ENCODE assay signal across 11 cellular contexts in genomic region chr12:49959570-49960473, GRCh38. TPM values are rescaled to one million over a fixed set of nuclear protein-coding genes. Genes with fewer than 3 reads are reported as not detected.
DNase-seq lines count a peak whose midpoint lies in the region; ATAC-seq, FAIRE-seq and TF ChIP-seq lines count a peak whose summit lies in the region.
"Had no signal": no experiment of that assay in that cellular context is flagged by ENCODE, and none has a peak within 500 bp of the region (broad histone marks: within the 10 kb centered on the region; RNA-seq: fewer than 3 reads in every experiment).

No MANE protein-coding gene starts in this region.

- H3K18ac ChIP-seq in H9 (ENCODE audit: insufficient read length, low read depth, low read length) = peak overlapping the region; percentile 35

- peak overlapping the region in 1 of 2 experiments; percentile 59; a peak in 3 of 6 replicates for H3K27ac ChIP-seq in A549
- H3K27ac ChIP-seq in H9 (ENCODE audit: insufficient read length, low read depth, low read length) = no peak overlapping the region
- H3K27ac ChIP-seq in HepG2 (ENCODE audit: extremely low read length, insufficient read depth, low read length) = no peak overlapping the region
- H3K27ac ChIP-seq: heart left ventricle had no signal

- BruUV-seq in HepG2 (replicated peaks; lab: Mats Ljungman, UMichigan) = no TSS peak

- H3K36me3 Mint-ChIP-seq in H9 (ENCODE audit: insufficient read depth in 1 of 3, low read depth in 3 of 3) = no peaks in the 10 kb centered on the region; a peak in 1 of 7 replicates
- peaks cover 8% of the 10 kb centered on the region for H3K36me3 Mint-ChIP-seq in activated T-helper 17 cell treated with anti-CD3 and anti-CD28 coated beads, Interleukin-2, amount 50 U/mL, for 72 hours (ENCODE audit: low read depth)

- H3K4me1 Mint-ChIP-seq in H9 = peaks cover 29 to 35% of the 10 kb centered on the region in 2 experiments
- peaks cover 8% of the 10 kb centered on the region for H3K4me1 Mint-ChIP-seq in activated T-helper 17 cell treated with anti-CD3 and anti-CD28 coated beads, Interleukin-2, amount 50 U/mL, for 72 hours

- H3K23me2 ChIP-seq in H9 (ENCODE audit: insufficient read length, low read depth, low read length, poor library complexity, severe bottlenecking) = peaks cover 5% of the 10 kb centered on the region

- TF ChIP-seq EP300 in A549 (IDR thresholded peaks at IDR 0.05) (no peak), HepG2 (IDR thresholded peaks at IDR 0.05; ENCODE audit: low read depth in 2 of 2, low read length in 2 of 2) (no peak), HepG2 (CRISPR knock-in tag; IDR thresholded peaks at IDR 0.05; ENCODE audit: borderline replicate concordance) (no peak)

- H3K27me3 ChIP-seq in H9 (ENCODE audit: insufficient read depth, low read length) (peaks cover 10% of the 10 kb centered on the region), HepG2 (ENCODE audit: control insufficient read depth in 1 of 2, insufficient read depth in 2 of 2, low read length in 2 of 2) (peaks cover 4 to 46% of the 10 kb centered on the region in 2 experiments)

- H3K9me3 ChIP-seq in A549 (no peaks in the 10 kb centered on the region), H9 (ENCODE audit: control insufficient read depth, low read depth, low read length) (no peaks in the 10 kb centered on the region), HepG2 (ENCODE audit: low read length) (no peaks in the 10 kb centered on the region)
- H3K9me3 ChIP-seq: heart left ventricle had no signal

- H2AK5ac ChIP-seq in H9 (ENCODE audit: insufficient read length, low read length) = no peak overlapping the region

- H2BK12ac ChIP-seq in H9 (ENCODE audit: insufficient read length, low read depth, low read length) = peak overlapping the region; percentile 63

- H3K79me2 ChIP-seq in H9 (ENCODE audit: insufficient read depth, low read length) = no peaks in the 10 kb centered on the region
- no peaks in the 10 kb centered on the region for H3K79me2 ChIP-seq in HepG2 (ENCODE audit: insufficient read depth, low read length)

- H2AFZ ChIP-seq in H9 (ENCODE audit: low read length) (no peak overlapping the region), HepG2 (ENCODE audit: low read length) (no peak overlapping the region)

- H4K91ac ChIP-seq in H9 (ENCODE audit: insufficient read length, low read depth, low read length) = no peak overlapping the region

- in situ Hi-C loops in HepG2 (cut with HindIII; ENCODE audit: extremely low pct_ligation_motif_present, low pct_unique_long_range_greater_than_20kb) = no loop called here

- no peak overlapping the region for H3T11ph ChIP-seq in H9 (ENCODE audit: low read length)

- H4K20me1 ChIP-seq in H9 (ENCODE audit: control insufficient read depth, insufficient read depth, insufficient read length) (no peaks in the 10 kb centered on the region), HepG2 (ENCODE audit: insufficient read depth, low read length) (no peaks in the 10 kb centered on the region)

- H3K56ac ChIP-seq in H9 (ENCODE audit: insufficient read length, low read depth, low read length) = no peak overlapping the region

- DNase-seq in A549 (ENCODE audit: low read depth in 1 of 2, low spot score in 1 of 2) = peak; percentile 54 to 64
- peak; percentile 86 for DNase-seq in H9
- DNase-seq in HepG2 (ENCODE audit: low spot score) = no peak
- no peak for DNase-seq in RKO (ENCODE audit: low spot score)
- DNase-seq in foreskin fibroblast = no peak
- DNase-seq: stimulated activated CD4-positive, alpha-beta T cell treated with anti-CD3 and anti-CD28 coated beads, Interleukin-2, amount 100 ng/mL, for 24 hours had no signal

- H2BK5ac ChIP-seq in H9 (ENCODE audit: insufficient read length, low read length) = no peak overlapping the region

- POLR2A ChIA-PET in A549 (lab: Yijun Ruan, JAX) (no interaction called here), HepG2 (lab: Yijun Ruan, JAX) (no interaction called here)

- no peaks in the 10 kb centered on the region for H3K79me1 ChIP-seq in H9 (ENCODE audit: insufficient read depth, low read depth, low read length, poor library complexity, severe bottlenecking)

- FAIRE-seq in A549 (lab: Jason Lieb, UNC) = no peak
- no peak for FAIRE-seq in HepG2 (lab: Jason Lieb, UNC)

- peak overlapping the region in 1 of 3 experiments; percentile 26; a peak in 1 of 7 replicates for H3K27ac Mint-ChIP-seq in H9
- no peak overlapping the region for H3K27ac Mint-ChIP-seq in activated T-helper 17 cell treated with anti-CD3 and anti-CD28 coated beads, Interleukin-2, amount 50 U/mL, for 72 hours

- H3K36me3 ChIP-seq in HepG2 (replicated peaks in 1 of 2; ENCODE audit: control insufficient read depth in 1 of 2, insufficient read depth in 2 of 2, low read length in 2 of 2) = no peaks in the 10 kb centered on the region
- H3K36me3 ChIP-seq: heart left ventricle had no signal

- H3K14ac ChIP-seq in H9 (ENCODE audit: insufficient read depth, low read length) = no peak overlapping the region

- H4K8ac ChIP-seq in H9 (replicated peaks; ENCODE audit: insufficient read length, low read depth, low read length) = no peak overlapping the region

- 44% methylated on average over 12 of the region's 12 CpGs for WGBS in A549 (ENCODE audit: missing lambda C conversion rate)
- WGBS in H9 (ENCODE audit: extremely low coverage, insufficient read length, low lambda C conversion rate) = no CpG with 5 or more reads among the region's 12 CpGs
- 5% methylated on average over 8 of the region's 12 CpGs for WGBS in HepG2 (ENCODE audit: low lambda C conversion rate)

- ATAC-seq in A549 = peak; percentile 9 to 52; a peak in 3 of 6 replicates
- ATAC-seq in activated T-helper 17 cell treated with anti-CD3 and anti-CD28 coated beads, Interleukin-2, amount 50 U/mL, for 72 hours (replicated peaks) = no peak
- no peak for ATAC-seq in HepG2
- ATAC-seq in GM18907 (IDR thresholded peaks at IDR 0.05; ENCODE audit: unreplicated experiment) = no peak
- no peak for ATAC-seq in HG03354 (IDR thresholded peaks at IDR 0.05; ENCODE audit: poor library complexity, severe bottlenecking, unreplicated experiment)
- ATAC-seq: heart left ventricle had no signal

- TF ChIP-seq RAD21 in A549 (conservative IDR thresholded peaks at IDR 0.05 in 1 of 2, IDR thresholded peaks at IDR 0.05 in 1 of 2) (no peak), HepG2 (CRISPR knock-in tag; IDR thresholded peaks at IDR 0.05) (no peak)

- H3K4me1 ChIP-seq in A549 (peaks cover 27% of the 10 kb centered on the region), H9 (ENCODE audit: insufficient read depth, low read length) (peaks cover 11% of the 10 kb centered on the region; the same call in 1 of the 2 replicates), HepG2 (ENCODE audit: insufficient read depth, low read length) (peaks cover 39% of the 10 kb centered on the region)

- CTCF ChIA-PET in A549 (lab: Yijun Ruan, JAX) = interaction anchor here (0.8 to 29.8 kb wide), 11 partner anchors 8 to 151 kb away, joined by 3 to 708 read pairs (median 5); partner anchors contain the start of genes AQP2, ASIC1 and SMARCD1
- CTCF ChIA-PET in HepG2 (lab: Yijun Ruan, JAX; ENCODE audit: low intra/inter-chr PET ratio, low total read pairs) = no interaction called here

- peak overlapping the region; percentile 39 to 73; a peak in 3 of 5 replicates for H3K4me3 Mint-ChIP-seq in H9
- peak overlapping the region; percentile 51 for H3K4me3 Mint-ChIP-seq in activated T-helper 17 cell treated with anti-CD3 and anti-CD28 coated beads, Interleukin-2, amount 50 U/mL, for 72 hours

- no peak overlapping the region for H2BK15ac ChIP-seq in H9 (ENCODE audit: low read depth, low read length)

- no peak overlapping the region for H3K4ac ChIP-seq in H9 (ENCODE audit: low read depth, low read length)

- H3K9me3 Mint-ChIP-seq in H9 = no peaks in the 10 kb centered on the region
- H3K9me3 Mint-ChIP-seq in activated T-helper 17 cell treated with anti-CD3 and anti-CD28 coated beads, Interleukin-2, amount 50 U/mL, for 72 hours = no peaks in the 10 kb centered on the region

- H2BK120ac ChIP-seq in H9 (ENCODE audit: low read depth, low read length, poor library complexity, severe bottlenecking) = no peak overlapping the region

- H3K9ac ChIP-seq in H9 (ENCODE audit: extremely low read depth, insufficient read length, low read length) (no peak overlapping the region), HepG2 (ENCODE audit: insufficient read depth, low read depth, low read length) (no peak overlapping the region)

- no peak for TF ChIP-seq CTCF in A549 (IDR thresholded peaks at IDR 0.05)
- TF ChIP-seq CTCF in H9 (conservative IDR thresholded peaks at IDR 0.05) = no peak
- no peak for TF ChIP-seq CTCF in HepG2 (CRISPR knock-in tag; IDR thresholded peaks at IDR 0.05)
- TF ChIP-seq CTCF in foreskin fibroblast (IDR thresholded peaks at IDR 0.05; ENCODE audit: low read depth, low read length) = no peak

- TF ChIP-seq POLR2A in A549 (IDR thresholded peaks at IDR 0.05; ENCODE audit: low read length) (no peak), HepG2 (IDR thresholded peaks at IDR 0.05; ENCODE audit: insufficient read depth in 1 of 2, low read depth in 2 of 2, low read length in 2 of 2) (no peak)

- H3K27me3 Mint-ChIP-seq in H9 (ENCODE audit: low read depth) = peaks cover 68% of the 10 kb centered on the region
- H3K27me3 Mint-ChIP-seq in activated T-helper 17 cell treated with anti-CD3 and anti-CD28 coated beads, Interleukin-2, amount 50 U/mL, for 72 hours = peaks cover 67% of the 10 kb centered on the region

- H3K4me3 ChIP-seq in A549 = no peak overlapping the region
- no peak overlapping the region for H3K4me3 ChIP-seq in HepG2 (replicated peaks in 1 of 3; ENCODE audit: insufficient read depth in 1 of 3, low read depth in 2 of 3, low read length in 3 of 3)
- H3K4me3 ChIP-seq in foreskin fibroblast (ENCODE audit: low read depth in 1 of 2, low read length in 2 of 2) = no peak overlapping the region
- H3K4me3 ChIP-seq: heart left ventricle had no signal

- H3K23ac ChIP-seq in H9 (ENCODE audit: insufficient read length, low read depth, low read length) = no peak overlapping the region

- no peak overlapping the region for H2BK20ac ChIP-seq in H9 (ENCODE audit: low read depth, low read length, poor library complexity, severe bottlenecking)

- peak overlapping the region; percentile 58 for H3K4me2 ChIP-seq in A549
- H3K4me2 ChIP-seq in H9 (ENCODE audit: insufficient read depth, insufficient read length, low read length) = no peak overlapping the region
- H3K4me2 ChIP-seq in HepG2 (ENCODE audit: low read depth, low read length) = peak overlapping the region; percentile 4; the same call in 1 of the 2 replicates

- no peak overlapping the region for H4K5ac ChIP-seq in H9 (ENCODE audit: insufficient read length, low read depth, low read length)

- intact Hi-C loops in HepG2 (cut with micrococcal nuclease; ENCODE audit: unreplicated experiment) = no loop called here

RNA-seq across cellular contexts. Expression of gene AQP5, which starts 1.9 kb away (rescaled TPM):
- polyA plus RNA-seq in A549 (2011; rRNA removed) (not detected in 2 replicates), A549 (2017; fragmentation: RNase III; extraction: RNeasy Plus Mini Kit Qiagen cat#74134 plus additional on column Dnase treatment) (not detected in 3 replicates), HepG2 (2011; rRNA removed) (not detected in 2 replicates)
- polyA plus RNA-seq in A549 (2012; cell fraction: cytosol; rRNA removed) = not detected in 2 replicates
- not detected in 2 replicates for polyA plus RNA-seq in A549 (2012; cell fraction: nucleus; rRNA removed)
- not detected in 2 replicates for polyA minus RNA-seq in A549 (2011; rRNA and poly(A)+ RNA removed)
- total RNA-seq in H9 (2021) (2.5 and 2.8 TPM in 2 replicates), HepG2 (2016; rRNA removed; fragmentation: Illumina TruSeq; extraction: Trizol) (not detected in 2 replicates)
- not detected for total RNA-seq in activated T-helper 17 cell treated with anti-CD3 and anti-CD28 coated beads, Interleukin-2, amount 50 U/mL, for 72 hours
- total RNA-seq in HepG2 (2016; cell fraction: cytosol; rRNA removed; fragmentation: Illumina TruSeq; extraction: Trizol; ENCODE audit: low read depth) = not detected in 2 replicates
- not detected in 2 replicates for total RNA-seq in HepG2 (2016; cell fraction: insoluble cytoplasmic fraction; rRNA removed; fragmentation: Illumina TruSeq; extraction: Trizol)
- total RNA-seq in HepG2 (2016; cell fraction: membrane; rRNA removed; fragmentation: Illumina TruSeq; extraction: Trizol) = not detected in 2 replicates
- total RNA-seq in HepG2 (2016; cell fraction: nucleus; rRNA removed; fragmentation: Illumina TruSeq; extraction: Trizol) = not detected in 2 replicates
- not detected in 2 replicates for polyA plus RNA-seq in HepG2 (2011; cell fraction: cytosol; rRNA removed)
- polyA plus RNA-seq in HepG2 (2011; cell fraction: nucleus; rRNA removed) = not detected in 2 replicates
- polyA plus RNA-seq in HepG2 (2012) = not detected in 2 replicates
- polyA plus RNA-seq in HepG2 (2016; cell fraction: cytosol; fragmentation: Illumina TruSeq; extraction: Trizol; ENCODE audit: low read depth) = not detected in 2 replicates
- not detected in 2 replicates for polyA plus RNA-seq in HepG2 (2016; cell fraction: insoluble cytoplasmic fraction; fragmentation: Illumina TruSeq; extraction: Trizol; ENCODE audit: low read depth)
- not detected in 2 replicates for polyA plus RNA-seq in HepG2 (2016; cell fraction: membrane; fragmentation: Illumina TruSeq; extraction: Trizol; ENCODE audit: low read depth)
- polyA plus RNA-seq in HepG2 (2016; cell fraction: nucleus; fragmentation: Illumina TruSeq; extraction: Trizol; ENCODE audit: insufficient read depth, low read depth) = not detected in 2 replicates
- polyA minus RNA-seq in HepG2 (2011; rRNA and poly(A)+ RNA removed; ENCODE audit: low replicate concordance) = 0.82 TPM in 1 of 2 replicates, not detected in the other
- polyA minus RNA-seq in HepG2 (2011; cell fraction: cytosol; rRNA and poly(A)+ RNA removed) = not detected in 2 replicates
- not detected in 2 replicates for polyA minus RNA-seq in HepG2 (2011; cell fraction: nucleus; rRNA and poly(A)+ RNA removed)
- total RNA-seq: T-helper 2 cell treated with Interferon-gamma antibody and Interleukin-4, amounts not matched to agents 100 ng/mL and 5 ng/mL, for 36 hours had no signal

RNA-seq across cellular contexts. Expression of gene AQP2, which starts 9.3 kb away (rescaled TPM):
- polyA plus RNA-seq in A549 (2011; rRNA removed) = not detected in 2 replicates
- not detected in 2 replicates for polyA plus RNA-seq in A549 (2012; cell fraction: cytosol; rRNA removed)
- polyA plus RNA-seq in A549 (2012; cell fraction: nucleus; rRNA removed) = not detected in 2 replicates
- not detected in 3 replicates for polyA plus RNA-seq in A549 (2017; fragmentation: RNase III; extraction: RNeasy Plus Mini Kit Qiagen cat#74134 plus additional on column Dnase treatment)
- not detected in 2 replicates for polyA minus RNA-seq in A549 (2011; rRNA and poly(A)+ RNA removed)
- total RNA-seq in H9 (2021) = not detected in 2 replicates
- not detected for total RNA-seq in activated T-helper 17 cell treated with anti-CD3 and anti-CD28 coated beads, Interleukin-2, amount 50 U/mL, for 72 hours
- not detected in 2 replicates for total RNA-seq in HepG2 (2016; rRNA removed; fragmentation: Illumina TruSeq; extraction: Trizol)
- total RNA-seq in HepG2 (2016; cell fraction: cytosol; rRNA removed; fragmentation: Illumina TruSeq; extraction: Trizol; ENCODE audit: low read depth) = not detected in 2 replicates
- total RNA-seq in HepG2 (2016; cell fraction: insoluble cytoplasmic fraction; rRNA removed; fragmentation: Illumina TruSeq; extraction: Trizol) = not detected in 2 replicates
- total RNA-seq in HepG2 (2016; cell fraction: membrane; rRNA removed; fragmentation: Illumina TruSeq; extraction: Trizol) = not detected in 2 replicates
- total RNA-seq in HepG2 (2016; cell fraction: nucleus; rRNA removed; fragmentation: Illumina TruSeq; extraction: Trizol) = not detected in 2 replicates
- polyA plus RNA-seq in HepG2 (2011; rRNA removed) = not detected in 2 replicates
- not detected in 2 replicates for polyA plus RNA-seq in HepG2 (2011; cell fraction: cytosol; rRNA removed)
- not detected in 2 replicates for polyA plus RNA-seq in HepG2 (2011; cell fraction: nucleus; rRNA removed)
- polyA plus RNA-seq in HepG2 (2012) = not detected in 2 replicates
- not detected in 2 replicates for polyA plus RNA-seq in HepG2 (2016; cell fraction: cytosol; fragmentation: Illumina TruSeq; extraction: Trizol; ENCODE audit: low read depth)
- not detected in 2 replicates for polyA plus RNA-seq in HepG2 (2016; cell fraction: insoluble cytoplasmic fraction; fragmentation: Illumina TruSeq; extraction: Trizol; ENCODE audit: low read depth)
- not detected in 2 replicates for polyA plus RNA-seq in HepG2 (2016; cell fraction: membrane; fragmentation: Illumina TruSeq; extraction: Trizol; ENCODE audit: low read depth)
- not detected in 2 replicates for polyA plus RNA-seq in HepG2 (2016; cell fraction: nucleus; fragmentation: Illumina TruSeq; extraction: Trizol; ENCODE audit: insufficient read depth, low read depth)
- not detected in 2 replicates for polyA minus RNA-seq in HepG2 (2011; rRNA and poly(A)+ RNA removed; ENCODE audit: low replicate concordance)
- not detected in 2 replicates for polyA minus RNA-seq in HepG2 (2011; cell fraction: cytosol; rRNA and poly(A)+ RNA removed)
- not detected in 2 replicates for polyA minus RNA-seq in HepG2 (2011; cell fraction: nucleus; rRNA and poly(A)+ RNA removed)
- total RNA-seq: heart left ventricle; T-helper 2 cell treated with Interferon-gamma antibody and Interleukin-4, amounts not matched to agents 100 ng/mL and 5 ng/mL, for 36 hours had no signal
- polyA plus RNA-seq: heart left ventricle had no signal

RNA-seq across cellular contexts. Expression of gene AQP6, which starts 12.9 kb away (rescaled TPM):
- polyA plus RNA-seq in A549 (2011; rRNA removed) (0.05 TPM in 1 of 2 replicates, not detected in the other), A549 (2017; fragmentation: RNase III; extraction: RNeasy Plus Mini Kit Qiagen cat#74134 plus additional on column Dnase treatment) (0.04 to 0.21 TPM in 2 of 3 replicates, not detected in the other), HepG2 (2011; rRNA removed) (0.32 and 0.38 TPM in 2 replicates)
- polyA plus RNA-seq in A549 (2012; cell fraction: cytosol; rRNA removed) = 0.01 and 0.04 TPM in 2 replicates
- polyA plus RNA-seq in A549 (2012; cell fraction: nucleus; rRNA removed) = 0.06 and 0.24 TPM in 2 replicates
- not detected in 2 replicates for polyA minus RNA-seq in A549 (2011; rRNA and poly(A)+ RNA removed)
- total RNA-seq in H9 (2021) (0.09 and 0.11 TPM in 2 replicates), HepG2 (2016; rRNA removed; fragmentation: Illumina TruSeq; extraction: Trizol) (0.51 and 1.3 TPM in 2 replicates)
- total RNA-seq in activated T-helper 17 cell treated with anti-CD3 and anti-CD28 coated beads, Interleukin-2, amount 50 U/mL, for 72 hours = not detected
- 0.20 and 0.35 TPM in 2 replicates for total RNA-seq in HepG2 (2016; cell fraction: cytosol; rRNA removed; fragmentation: Illumina TruSeq; extraction: Trizol; ENCODE audit: low read depth)
- 0.54 and 1.1 TPM in 2 replicates for total RNA-seq in HepG2 (2016; cell fraction: insoluble cytoplasmic fraction; rRNA removed; fragmentation: Illumina TruSeq; extraction: Trizol)
- 0.55 and 0.59 TPM in 2 replicates for total RNA-seq in HepG2 (2016; cell fraction: membrane; rRNA removed; fragmentation: Illumina TruSeq; extraction: Trizol)
- total RNA-seq in HepG2 (2016; cell fraction: nucleus; rRNA removed; fragmentation: Illumina TruSeq; extraction: Trizol) = 0.47 and 0.87 TPM in 2 replicates
- polyA plus RNA-seq in HepG2 (2011; cell fraction: cytosol; rRNA removed) = 0.21 and 0.23 TPM in 2 replicates
- polyA plus RNA-seq in HepG2 (2011; cell fraction: nucleus; rRNA removed) = 0.64 and 0.79 TPM in 2 replicates
- polyA plus RNA-seq in HepG2 (2012) = 0.43 and 0.78 TPM in 2 replicates
- polyA plus RNA-seq in HepG2 (2016; cell fraction: cytosol; fragmentation: Illumina TruSeq; extraction: Trizol; ENCODE audit: low read depth) = 0.23 and 0.31 TPM in 2 replicates
- polyA plus RNA-seq in HepG2 (2016; cell fraction: insoluble cytoplasmic fraction; fragmentation: Illumina TruSeq; extraction: Trizol; ENCODE audit: low read depth) = 0.48 and 0.69 TPM in 2 replicates
- polyA plus RNA-seq in HepG2 (2016; cell fraction: membrane; fragmentation: Illumina TruSeq; extraction: Trizol; ENCODE audit: low read depth) = 0.23 and 0.48 TPM in 2 replicates
- polyA plus RNA-seq in HepG2 (2016; cell fraction: nucleus; fragmentation: Illumina TruSeq; extraction: Trizol; ENCODE audit: insufficient read depth, low read depth) = 1.6 and 2.3 TPM in 2 replicates
- polyA minus RNA-seq in HepG2 (2011; rRNA and poly(A)+ RNA removed; ENCODE audit: low replicate concordance) = 0.16 and 0.48 TPM in 2 replicates
- not detected in 2 replicates for polyA minus RNA-seq in HepG2 (2011; cell fraction: cytosol; rRNA and poly(A)+ RNA removed)
- polyA minus RNA-seq in HepG2 (2011; cell fraction: nucleus; rRNA and poly(A)+ RNA removed) = 0.25 TPM in 1 of 2 replicates, not detected in the other
- total RNA-seq: heart left ventricle; T-helper 2 cell treated with Interferon-gamma antibody and Interleukin-4, amounts not matched to agents 100 ng/mL and 5 ng/mL, for 36 hours had no signal

RNA-seq across cellular contexts. Expression of gene FAIM2, which starts 56.1 kb away (rescaled TPM):
- 0.11 and 0.23 TPM in 2 replicates for polyA plus RNA-seq in A549 (2011; rRNA removed)
- not detected in 2 replicates for polyA plus RNA-seq in A549 (2012; cell fraction: cytosol; rRNA removed)
- not detected in 2 replicates for polyA plus RNA-seq in A549 (2012; cell fraction: nucleus; rRNA removed)
- not detected in 3 replicates for polyA plus RNA-seq in A549 (2017; fragmentation: RNase III; extraction: RNeasy Plus Mini Kit Qiagen cat#74134 plus additional on column Dnase treatment)
- 0.15 TPM in 1 of 2 replicates, not detected in the other for polyA minus RNA-seq in A549 (2011; rRNA and poly(A)+ RNA removed)
- 0.22 and 0.42 TPM in 2 replicates for total RNA-seq in H9 (2021)
- 1 to 10 TPM in 1 of 2 donors, under 1 TPM in 1; 0.73 to 1.6 TPM for total RNA-seq in activated T-helper 17 cell treated with anti-CD3 and anti-CD28 coated beads, Interleukin-2, amount 50 U/mL, for 72 hours
- not detected in 2 replicates for total RNA-seq in HepG2 (2016; rRNA removed; fragmentation: Illumina TruSeq; extraction: Trizol)
- total RNA-seq in HepG2 (2016; cell fraction: cytosol; rRNA removed; fragmentation: Illumina TruSeq; extraction: Trizol; ENCODE audit: low read depth) = not detected in 2 replicates
- not detected in 2 replicates for total RNA-seq in HepG2 (2016; cell fraction: insoluble cytoplasmic fraction; rRNA removed; fragmentation: Illumina TruSeq; extraction: Trizol)
- total RNA-seq in HepG2 (2016; cell fraction: membrane; rRNA removed; fragmentation: Illumina TruSeq; extraction: Trizol) = not detected in 2 replicates
- not detected in 2 replicates for total RNA-seq in HepG2 (2016; cell fraction: nucleus; rRNA removed; fragmentation: Illumina TruSeq; extraction: Trizol)
- polyA plus RNA-seq in HepG2 (2011; rRNA removed) = not detected in 2 replicates
- 0.01 and 0.03 TPM in 2 replicates for polyA plus RNA-seq in HepG2 (2011; cell fraction: cytosol; rRNA removed)
- polyA plus RNA-seq in HepG2 (2011; cell fraction: nucleus; rRNA removed) = 0.21 TPM in 1 of 2 replicates, not detected in the other
- not detected in 2 replicates for polyA plus RNA-seq in HepG2 (2012)
- not detected in 2 replicates for polyA plus RNA-seq in HepG2 (2016; cell fraction: cytosol; fragmentation: Illumina TruSeq; extraction: Trizol; ENCODE audit: low read depth)
- polyA plus RNA-seq in HepG2 (2016; cell fraction: insoluble cytoplasmic fraction; fragmentation: Illumina TruSeq; extraction: Trizol; ENCODE audit: low read depth) = not detected in 2 replicates
- not detected in 2 replicates for polyA plus RNA-seq in HepG2 (2016; cell fraction: membrane; fragmentation: Illumina TruSeq; extraction: Trizol; ENCODE audit: low read depth)
- not detected in 2 replicates for polyA plus RNA-seq in HepG2 (2016; cell fraction: nucleus; fragmentation: Illumina TruSeq; extraction: Trizol; ENCODE audit: insufficient read depth, low read depth)
- polyA minus RNA-seq in HepG2 (2011; rRNA and poly(A)+ RNA removed; ENCODE audit: low replicate concordance) = 0.65 TPM in 1 of 2 replicates, not detected in the other
- polyA minus RNA-seq in HepG2 (2011; cell fraction: cytosol; rRNA and poly(A)+ RNA removed) = not detected in 2 replicates
- polyA minus RNA-seq in HepG2 (2011; cell fraction: nucleus; rRNA and poly(A)+ RNA removed) = not detected in 2 replicates

Comparison
In these comparisons a context has a peak if more than half of its experiments do, and no peak if none do; other contexts are left out.
1. ATAC-seq: peak in A549 (2 of 2); none in activated T-helper 17 cell treated with anti-CD3 and anti-CD28 coated beads, Interleukin-2, amount 50 U/mL, for 72 hours (single experiment), HepG2 (single experiment), GM18907 (single experiment) and HG03354 (single experiment).
2. DNase-seq: peak in A549 (2 of 2) and H9 (single experiment); none in HepG2 (single experiment), RKO (single experiment) and foreskin fibroblast (0 of 2).